In genomic region chr2:105336786-105337121, GRCh38 we compare ENCODE assay signal across 8 cellular contexts. TPM values are rescaled to one million over a fixed set of nuclear protein-coding genes. Genes with fewer than 3 reads are reported as not detected.
A peak's percentile ranks its signal among the peaks of the same experiment; 100 is the strongest.
DNase-seq lines count a peak whose midpoint lies in the region; TF ChIP-seq lines count a peak whose summit lies in the region.

No MANE protein-coding gene starts in this region.

- peaks cover 40% of the 10 kb centered on the region for H3K4me1 Mint-ChIP-seq in activated T-cell treated with anti-CD3 and anti-CD28 coated beads, Interleukin-2, amount 50 U/mL, for 24 hours (ENCODE audit: low read depth)

- H3K27ac Mint-ChIP-seq in activated T-cell treated with anti-CD3 and anti-CD28 coated beads, Interleukin-2, amount 50 U/mL, for 24 hours = peak overlapping the region; percentile 100

- H3K27me3 Mint-ChIP-seq in activated T-cell treated with anti-CD3 and anti-CD28 coated beads, Interleukin-2, amount 50 U/mL, for 24 hours = no peaks in the 10 kb centered on the region

- H3K36me3 Mint-ChIP-seq in activated T-cell treated with anti-CD3 and anti-CD28 coated beads, Interleukin-2, amount 50 U/mL, for 24 hours (ENCODE audit: low read depth) = peaks cover 60% of the 10 kb centered on the region

- 3 to 5% methylated on average over 7 of the region's 7 CpGs for WGBS in lower leg skin, 2 donors
- 1 to 4% methylated on average over 7 of the region's 7 CpGs for WGBS in thyroid gland, 2 donors

- H3K9me3 Mint-ChIP-seq in activated T-cell treated with anti-CD3 and anti-CD28 coated beads, Interleukin-2, amount 50 U/mL, for 24 hours = no peaks in the 10 kb centered on the region

- TF ChIP-seq CTCF in astrocyte of the spinal cord (IDR thresholded peaks at IDR 0.05; ENCODE audit: low read depth, low read length) = no peak
- TF ChIP-seq CTCF in lower leg skin (IDR thresholded peaks at IDR 0.05) = no peak
- TF ChIP-seq CTCF in thyroid gland (IDR thresholded peaks at IDR 0.05) = no peak

- intact Hi-C loops in lower leg skin (cut with DNase I; ENCODE audit: low total_unique reads) (no loop called here), thyroid gland (cut with DNase I) (no loop called here)

- H3K27ac ChIP-seq in thyroid gland = peak overlapping the region; percentile 86 to 95 (median 88)

- H3K27me3 ChIP-seq in thyroid gland = no peaks in the 10 kb centered on the region

- no peaks in the 10 kb centered on the region for H3K9me3 ChIP-seq in thyroid gland

- no peak for DNase-seq in activated T-cell treated with anti-CD3 and anti-CD28 coated beads, Interleukin-2, amount 50 U/mL, for 24 hours
- DNase-seq in activated T-cell treated with anti-CD3 and anti-CD28 coated beads for 4 hours = no peak
- no peak for DNase-seq in astrocyte of the spinal cord (ENCODE audit: low read depth, low spot score)
- no peak for DNase-seq in lower leg skin (ENCODE audit: low spot score in 2 of 2)
- no peak for DNase-seq in thyroid gland
- DNase-seq in NCI-H1048 (lab: John Stamatoyannopoulos, UW) = no peak
- DNase-seq in C1 segment of cervical spinal cord (lab: John Stamatoyannopoulos, UW) = no peak
- DNase-seq in retina = no peak

- peaks cover 11 to 20% of the 10 kb centered on the region in 2 donors for H3K36me3 ChIP-seq in thyroid gland

- peaks cover 9 to 21% of the 10 kb centered on the region in 2 donors for H3K4me1 ChIP-seq in thyroid gland

- peak overlapping the region; percentile 98 for H3K4me3 ChIP-seq in astrocyte of the spinal cord (ENCODE audit: low read depth, low read length)
- peak overlapping the region; percentile 72 for H3K4me3 ChIP-seq in lower leg skin (ENCODE audit: low read depth, poor library complexity, severe bottlenecking)
- peak overlapping the region; percentile 61 to 92 (median 70) for H3K4me3 ChIP-seq in thyroid gland (replicated peaks in 1 of 3)

- H3K4me3 Mint-ChIP-seq in activated T-cell treated with anti-CD3 and anti-CD28 coated beads, Interleukin-2, amount 50 U/mL, for 24 hours = peak overlapping the region; percentile 100

- in situ Hi-C loops in astrocyte of the spinal cord (cut with HindIII; ENCODE audit: low sequenced_read_pairs) = no loop called here

- TF ChIP-seq POLR2A in lower leg skin (IDR thresholded peaks at IDR 0.05) (no peak), thyroid gland (IDR thresholded peaks at IDR 0.05) (no peak)

RNA-seq across cellular contexts. Expression of gene C2orf49, which starts 0.6 kb away (rescaled TPM):
- total RNA-seq in lower leg skin (10 to 100 TPM; 16.9 to 29.1 (median 21.3) TPM), thyroid gland (10 to 100 TPM; 16.6 to 41.1 (median 22.1) TPM)

RNA-seq across cellular contexts. Expression of gene TGFBRAP1, which starts 7.2 kb away (rescaled TPM):
- total RNA-seq in lower leg skin (10 to 100 TPM; 30.2 to 35.2 (median 34.4) TPM), thyroid gland (10 to 100 TPM; 35.4 to 53.2 (median 40.1) TPM)
